Comparison of ENCODE assay signal across 1 cellular context in genomic region chr18:7608798-7609197, GRCh38.
TF ChIP-seq lines count a peak whose summit lies in the region.

No MANE protein-coding gene starts in this region.

TF ChIP-seq in HepG2, 621 proteins besides CTCF, POLR2A, EP300 and RAD21:
- TF ChIP-seq, protein P1, sequence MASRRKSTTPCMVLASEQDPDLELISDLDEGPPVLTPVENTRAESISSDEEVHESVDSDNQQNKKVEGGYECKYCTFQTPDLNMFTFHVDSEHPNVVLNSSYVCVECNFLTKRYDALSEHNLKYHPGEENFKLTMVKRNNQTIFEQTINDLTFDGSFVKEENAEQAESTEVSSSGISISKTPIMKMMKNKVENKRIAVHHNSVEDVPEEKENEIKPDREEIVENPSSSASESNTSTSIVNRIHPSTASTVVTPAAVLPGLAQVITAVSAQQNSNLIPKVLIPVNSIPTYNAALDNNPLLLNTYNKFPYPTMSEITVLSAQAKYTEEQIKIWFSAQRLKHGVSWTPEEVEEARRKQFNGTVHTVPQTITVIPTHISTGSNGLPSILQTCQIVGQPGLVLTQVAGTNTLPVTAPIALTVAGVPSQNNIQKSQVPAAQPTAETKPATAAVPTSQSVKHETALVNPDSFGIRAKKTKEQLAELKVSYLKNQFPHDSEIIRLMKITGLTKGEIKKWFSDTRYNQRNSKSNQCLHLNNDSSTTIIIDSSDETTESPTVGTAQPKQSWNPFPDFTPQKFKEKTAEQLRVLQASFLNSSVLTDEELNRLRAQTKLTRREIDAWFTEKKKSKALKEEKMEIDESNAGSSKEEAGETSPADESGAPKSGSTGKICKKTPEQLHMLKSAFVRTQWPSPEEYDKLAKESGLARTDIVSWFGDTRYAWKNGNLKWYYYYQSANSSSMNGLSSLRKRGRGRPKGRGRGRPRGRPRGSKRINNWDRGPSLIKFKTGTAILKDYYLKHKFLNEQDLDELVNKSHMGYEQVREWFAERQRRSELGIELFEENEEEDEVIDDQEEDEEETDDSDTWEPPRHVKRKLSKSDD (CRISPR knock-in tag; IDR thresholded peaks at IDR 0.05; ENCODE audit: low read depth): no peak
- TF ChIP-seq ZNF563 (CRISPR knock-in tag; IDR thresholded peaks at IDR 0.05) (no peak), ZNF562 (CRISPR knock-in tag; IDR thresholded peaks at IDR 0.05; ENCODE audit: borderline replicate concordance) (no peak)
